17 cellular contexts compared by ENCODE assay signal in genomic region chr1:207089627-207090265, GRCh38. TPM values are rescaled to one million over a fixed set of nuclear protein-coding genes. Genes with fewer than 3 reads are reported as not detected.
DNase-seq lines count a peak whose midpoint lies in the region; ATAC-seq and TF ChIP-seq lines count a peak whose summit lies in the region.
"Had no signal": no experiment of that assay in that cellular context is flagged by ENCODE, and none has a peak within 500 bp of the region (broad histone marks: within the 10 kb centered on the region; RNA-seq: fewer than 3 reads in every experiment).

No MANE protein-coding gene starts in this region.

- CTCF ChIA-PET in activated CD4-positive, alpha-beta T cell treated with anti-CD3 and anti-CD28 coated beads for 36 hours (lab: Charles Lee) = interaction anchor here (0.7 to 2.3 kb wide), 6 partner anchors 8 to 410 kb away, joined by 3 to 9 read pairs (median 4); no protein-coding TSS in a partner anchor

- ATAC-seq in activated CD4-positive, alpha-beta T cell treated with anti-CD3 and anti-CD28 coated beads for 36 hours = peak; percentile 52
- no peak for ATAC-seq in central memory CD8-positive, alpha-beta T cell (replicated peaks; ENCODE audit: extremely low read depth, poor library complexity, severe bottlenecking)
- ATAC-seq in HG03521 (IDR thresholded peaks at IDR 0.05; ENCODE audit: unreplicated experiment) = no peak

- H3K27ac Mint-ChIP-seq in activated CD4-positive, alpha-beta T cell treated with anti-CD3 and anti-CD28 coated beads for 36 hours = peak overlapping the region; percentile 48
- no peak overlapping the region for H3K27ac Mint-ChIP-seq in central memory CD8-positive, alpha-beta T cell (ENCODE audit: low read depth)
- H3K27ac Mint-ChIP-seq in stimulated activated naive CD8-positive, alpha-beta T cell treated with anti-CD3 and anti-CD28 coated beads, Interleukin-15, Interleukin-2, amounts not matched to agents 100 ng/mL and 50 ng/mL, for 24 hours = peak overlapping the region; percentile 49
- H3K27ac Mint-ChIP-seq in chondrocyte (ENCODE audit: unreplicated experiment) = no peak overlapping the region
- H3K27ac Mint-ChIP-seq: brain had no signal

- H3K27ac ChIP-seq in KOPT-K1 (ENCODE audit: low read depth, low read length, poor library complexity, severe bottlenecking) = peak overlapping the region; percentile 30
- H3K27ac ChIP-seq: left ventricle myocardium inferior, SJCRH30, tibial artery had no signal

- no peaks in the 10 kb centered on the region for H3K27me3 Mint-ChIP-seq in activated CD4-positive, alpha-beta T cell treated with anti-CD3 and anti-CD28 coated beads for 36 hours
- H3K27me3 Mint-ChIP-seq in central memory CD8-positive, alpha-beta T cell = peaks cover 31% of the 10 kb centered on the region
- no peaks in the 10 kb centered on the region for H3K27me3 Mint-ChIP-seq in stimulated activated naive CD8-positive, alpha-beta T cell treated with anti-CD3 and anti-CD28 coated beads, Interleukin-15, Interleukin-2, amounts not matched to agents 100 ng/mL and 50 ng/mL, for 24 hours
- H3K27me3 Mint-ChIP-seq in chondrocyte (ENCODE audit: low read depth) = peaks cover 11% of the 10 kb centered on the region

- POLR2A ChIA-PET in activated CD4-positive, alpha-beta T cell treated with anti-CD3 and anti-CD28 coated beads for 36 hours (lab: Charles Lee) = interaction anchor here (0.6 to 0.7 kb wide), 2 partner anchors 269 to 359 kb away, joined by 3 to 9 read pairs; no protein-coding TSS in a partner anchor

- TF ChIP-seq CTCF in chondrocyte (IDR thresholded peaks at IDR 0.05) = no peak

- no peaks in the 10 kb centered on the region for H3K9me3 Mint-ChIP-seq in activated CD4-positive, alpha-beta T cell treated with anti-CD3 and anti-CD28 coated beads for 36 hours (ENCODE audit: low read depth)
- H3K9me3 Mint-ChIP-seq in central memory CD8-positive, alpha-beta T cell = no peaks in the 10 kb centered on the region
- no peaks in the 10 kb centered on the region for H3K9me3 Mint-ChIP-seq in stimulated activated naive CD8-positive, alpha-beta T cell treated with anti-CD3 and anti-CD28 coated beads, Interleukin-15, Interleukin-2, amounts not matched to agents 100 ng/mL and 50 ng/mL, for 24 hours
- no peaks in the 10 kb centered on the region for H3K9me3 Mint-ChIP-seq in chondrocyte (ENCODE audit: low read depth)
- H3K9me3 Mint-ChIP-seq: brain had no signal

- H3K4me3 Mint-ChIP-seq in activated CD4-positive, alpha-beta T cell treated with anti-CD3 and anti-CD28 coated beads for 36 hours = peak overlapping the region; percentile 54
- peak overlapping the region; percentile 20 for H3K4me3 Mint-ChIP-seq in central memory CD8-positive, alpha-beta T cell
- peak overlapping the region; percentile 75 for H3K4me3 Mint-ChIP-seq in stimulated activated naive CD8-positive, alpha-beta T cell treated with anti-CD3 and anti-CD28 coated beads, Interleukin-15, Interleukin-2, amounts not matched to agents 100 ng/mL and 50 ng/mL, for 24 hours
- H3K4me3 Mint-ChIP-seq in chondrocyte (ENCODE audit: unreplicated experiment) = no peak overlapping the region
- H3K4me3 Mint-ChIP-seq: brain had no signal

- intact Hi-C loops in activated CD4-positive, alpha-beta T cell treated with anti-CD3 and anti-CD28 coated beads for 36 hours (cut with DNase I, micrococcal nuclease) = no loop called here

- H3K36me3 ChIP-seq in KOPT-K1 (ENCODE audit: insufficient read depth, low read length) = no peaks in the 10 kb centered on the region
- H3K36me3 ChIP-seq: HAP-1, left ventricle myocardium inferior, SJCRH30, tibial artery had no signal

- no peak for DNase-seq in activated CD4-positive, alpha-beta T cell treated with anti-CD3 and anti-CD28 coated beads for 36 hours
- no peak for DNase-seq in activated CD4-positive, alpha-beta T cell treated with anti-CD3 and anti-CD28 coated beads, Interleukin-2, amount 50 U/mL, for 48 hours
- DNase-seq in central memory CD8-positive, alpha-beta T cell (ENCODE audit: low spot score in 2 of 2) = no peak
- no peak for DNase-seq in NCI-H1694 treated with DMSO at 0.1 percent for 48 hours (lab: John Stamatoyannopoulos, UW)
- no peak for DNase-seq in chondrocyte (ENCODE audit: low spot score)
- DNase-seq: left ventricle myocardium inferior, NCI-H1417 treated with DMSO at 0.1 percent for 48 hours, SJCRH30, tibial artery had no signal

- no peaks in the 10 kb centered on the region for H3K36me3 Mint-ChIP-seq in activated CD4-positive, alpha-beta T cell treated with anti-CD3 and anti-CD28 coated beads for 36 hours (ENCODE audit: low read depth)
- no peaks in the 10 kb centered on the region for H3K36me3 Mint-ChIP-seq in central memory CD8-positive, alpha-beta T cell (ENCODE audit: insufficient read depth)
- H3K36me3 Mint-ChIP-seq in stimulated activated naive CD8-positive, alpha-beta T cell treated with anti-CD3 and anti-CD28 coated beads, Interleukin-15, Interleukin-2, amounts not matched to agents 100 ng/mL and 50 ng/mL, for 24 hours (ENCODE audit: low read depth) = no peaks in the 10 kb centered on the region
- H3K36me3 Mint-ChIP-seq in chondrocyte (ENCODE audit: low read depth) = no peaks in the 10 kb centered on the region
- H3K36me3 Mint-ChIP-seq: brain had no signal

- H3K9me3 ChIP-seq in KOPT-K1 (ENCODE audit: insufficient read depth, low read length, poor library complexity, severe bottlenecking) = no peaks in the 10 kb centered on the region
- H3K9me3 ChIP-seq: HAP-1, left ventricle myocardium inferior, SJCRH30, tibial artery had no signal

- H3K4me1 Mint-ChIP-seq in activated CD4-positive, alpha-beta T cell treated with anti-CD3 and anti-CD28 coated beads for 36 hours = peaks cover 20% of the 10 kb centered on the region
- H3K4me1 Mint-ChIP-seq in central memory CD8-positive, alpha-beta T cell = no peaks in the 10 kb centered on the region
- H3K4me1 Mint-ChIP-seq in stimulated activated naive CD8-positive, alpha-beta T cell treated with anti-CD3 and anti-CD28 coated beads, Interleukin-15, Interleukin-2, amounts not matched to agents 100 ng/mL and 50 ng/mL, for 24 hours (ENCODE audit: low read depth) = peaks cover 29% of the 10 kb centered on the region
- peaks cover 21% of the 10 kb centered on the region for H3K4me1 Mint-ChIP-seq in chondrocyte (ENCODE audit: low read depth)

RNA-seq across cellular contexts. Expression of gene C4BPB, which starts 1.1 kb away (rescaled TPM):
- 1 to 10 TPM; 1.3 to 1.4 TPM for total RNA-seq in activated CD4-positive, alpha-beta T cell treated with anti-CD3 and anti-CD28 coated beads for 36 hours
- not detected in 3 replicates for total RNA-seq in chondrocyte
- total RNA-seq: fibroblast of lung, NCI-H460, renal cortical epithelial cell, SJCRH30 had no signal

RNA-seq across cellular contexts. Expression of gene C4BPA, which starts 14.3 kb away (rescaled TPM):
- not detected for total RNA-seq in activated CD4-positive, alpha-beta T cell treated with anti-CD3 and anti-CD28 coated beads for 36 hours
- total RNA-seq in chondrocyte = not detected in 3 replicates
- total RNA-seq: fibroblast of lung, left ventricle myocardium inferior, NCI-H460 had no signal

RNA-seq across cellular contexts. Expression of gene PFKFB2, which starts 36.7 kb away (rescaled TPM):
- total RNA-seq in activated CD4-positive, alpha-beta T cell treated with anti-CD3 and anti-CD28 coated beads for 36 hours = 1 to 10 TPM; 3.1 to 3.5 TPM
- total RNA-seq in chondrocyte = 13.3 to 15.5 TPM (median 14.8 TPM) in 3 replicates

RNA-seq across cellular contexts. Expression of gene YOD1, which starts 38.7 kb away (rescaled TPM):
- 1 to 10 TPM; 5.3 to 6.0 TPM for total RNA-seq in activated CD4-positive, alpha-beta T cell treated with anti-CD3 and anti-CD28 coated beads for 36 hours
- total RNA-seq in chondrocyte = 5.3 to 6.3 TPM (median 5.5 TPM) in 3 replicates

RNA-seq across cellular contexts. Expression of gene C1orf116, which starts 57.2 kb away (rescaled TPM):
- total RNA-seq in activated CD4-positive, alpha-beta T cell treated with anti-CD3 and anti-CD28 coated beads for 36 hours = under 1 TPM in 1 of 2 experiments, not detected in 1; 0.05 TPM
- total RNA-seq in chondrocyte = 0.07 to 0.10 TPM in 2 of 3 replicates, not detected in the other
- total RNA-seq: fibroblast of lung, NCI-H460, SJCRH30 had no signal

Comparison
In these comparisons a context has a peak if more than half of its experiments do, and no peak if none do; other contexts are left out.
1. H3K27ac Mint-ChIP-seq: peak in activated CD4-positive, alpha-beta T cell treated with anti-CD3 and anti-CD28 coated beads for 36 hours (single experiment) and stimulated activated naive CD8-positive, alpha-beta T cell treated with anti-CD3 and anti-CD28 coated beads, Interleukin-15, Interleukin-2, amounts not matched to agents 100 ng/mL and 50 ng/mL, for 24 hours (single experiment); none in central memory CD8-positive, alpha-beta T cell (single experiment) and chondrocyte (single experiment).